ENCODE assay signal across 8 cellular contexts in genomic region chr4:145177906-145178538, GRCh38. TPM values are rescaled to one million over a fixed set of nuclear protein-coding genes. Genes with fewer than 3 reads are reported as not detected.
DNase-seq lines count a peak whose midpoint lies in the region; ATAC-seq and TF ChIP-seq lines count a peak whose summit lies in the region.

No MANE protein-coding gene starts in this region.

- TF ChIP-seq EP300 in sigmoid colon (IDR thresholded peaks at IDR 0.05) = no peak

- H3K27me3 ChIP-seq in right cardiac atrium (ENCODE audit: control insufficient read depth, insufficient read depth) (no peaks in the 10 kb centered on the region), sigmoid colon (no peaks in the 10 kb centered on the region)

- no peak for ATAC-seq in activated CD8-positive, alpha-beta T cell treated with anti-CD3 and anti-CD28 coated beads, Interleukin-2, amount 10 ng/mL, durations not matched to agents 7 days and 5 days
- no peak for ATAC-seq in right cardiac atrium
- no peak for ATAC-seq in GM18511 (IDR thresholded peaks at IDR 0.05; ENCODE audit: unreplicated experiment)

- CTCF ChIA-PET in activated CD8-positive, alpha-beta T cell treated with anti-CD3 and anti-CD28 coated beads, Interleukin-2, amount 10 ng/mL, durations not matched to agents 7 days and 5 days (lab: Charles Lee) = interaction anchor here (0.9 to 2.7 kb wide), 5 partner anchors 51 to 439 kb away, joined by 3 to 10 read pairs (median 5); partner anchors contain the start of genes ABCE1 and ANAPC10

- WGBS in right cardiac atrium = 15% methylated on average over 9 of the region's 9 CpGs
- 1 to 8% methylated on average over 9 of the region's 9 CpGs for WGBS in sigmoid colon, 2 donors

- POLR2A ChIA-PET in activated CD8-positive, alpha-beta T cell treated with anti-CD3 and anti-CD28 coated beads, Interleukin-2, amount 10 ng/mL, durations not matched to agents 7 days and 5 days (lab: Charles Lee) = interaction anchor here (0.6 to 3.5 kb wide), 6 partner anchors 16 to 439 kb away, joined by 3 to 27 read pairs (median 4); partner anchors contain the start of genes ABCE1 and ANAPC10

- H3K4me3 Mint-ChIP-seq in CD14-positive monocyte = peak overlapping the region; percentile 85 to 93
- peak overlapping the region; percentile 88 for H3K4me3 Mint-ChIP-seq in activated CD8-positive, alpha-beta T cell treated with anti-CD3 and anti-CD28 coated beads, Interleukin-2, amount 10 ng/mL, durations not matched to agents 7 days and 5 days

- no peak for TF ChIP-seq CTCF in CD14-positive monocyte (IDR thresholded peaks at IDR 0.05)
- no peak for TF ChIP-seq CTCF in sigmoid colon (IDR thresholded peaks at IDR 0.05)

- peak overlapping the region; percentile 71 for H3K4me3 ChIP-seq in Jurkat, Clone E6-1 (ENCODE audit: low read length)
- H3K4me3 ChIP-seq in right cardiac atrium (ENCODE audit: low read length) (peak overlapping the region; percentile 67), sigmoid colon (peak overlapping the region; percentile 85 to 98 (median 91))

- H3K27ac Mint-ChIP-seq in CD14-positive monocyte = peak overlapping the region; percentile 92 to 98 (median 94)
- peak overlapping the region; percentile 93 for H3K27ac Mint-ChIP-seq in activated CD8-positive, alpha-beta T cell treated with anti-CD3 and anti-CD28 coated beads, Interleukin-2, amount 10 ng/mL, durations not matched to agents 7 days and 5 days

- H3K36me3 ChIP-seq in sigmoid colon = peaks cover 0 to 12% (median 0%) of the 10 kb centered on the region in 4 donors

- no peaks in the 10 kb centered on the region for H3K9me3 ChIP-seq in right cardiac atrium (ENCODE audit: control insufficient read depth, low read length)
- H3K9me3 ChIP-seq in sigmoid colon = no peaks in the 10 kb centered on the region

- no peaks in the 10 kb centered on the region for H3K9me3 Mint-ChIP-seq in CD14-positive monocyte
- H3K9me3 Mint-ChIP-seq in activated CD8-positive, alpha-beta T cell treated with anti-CD3 and anti-CD28 coated beads, Interleukin-2, amount 10 ng/mL, durations not matched to agents 7 days and 5 days (ENCODE audit: insufficient read depth) = no peaks in the 10 kb centered on the region

- H3K27ac ChIP-seq in right cardiac atrium (ENCODE audit: low read length) (peak overlapping the region; percentile 97), sigmoid colon (peak overlapping the region; percentile 97 to 99 (median 98))

- peaks cover 0 to 2% (median 2%) of the 10 kb centered on the region in 3 donors for H3K27me3 Mint-ChIP-seq in CD14-positive monocyte (ENCODE audit: low read depth in 3 of 3)
- H3K27me3 Mint-ChIP-seq in activated CD8-positive, alpha-beta T cell treated with anti-CD3 and anti-CD28 coated beads, Interleukin-2, amount 10 ng/mL, durations not matched to agents 7 days and 5 days (ENCODE audit: low read depth) = no peaks in the 10 kb centered on the region

- intact Hi-C loops in CD14-positive monocyte (cut with micrococcal nuclease) (no loop called here), right cardiac atrium (cut with DNase I) (no loop called here), sigmoid colon (cut with DNase I) (loop anchor here (2.0 to 5.0 kb wide), 2 partner anchors 441 to 759 kb away; partner anchors contain the start of genes MMAA and ZNF827)

- peak; percentile 63 for DNase-seq in CD14-positive monocyte (ENCODE audit: low spot score)
- no peak for DNase-seq in Jurkat, Clone E6-1 (ENCODE audit: low read depth, low spot score)
- no peak for DNase-seq in activated CD8-positive, alpha-beta T cell treated with anti-CD3 and anti-CD28 coated beads, Interleukin-2, amount 10 ng/mL, durations not matched to agents 7 days and 5 days
- no peak for DNase-seq in right cardiac atrium
- DNase-seq in sigmoid colon = no peak
- no peak for DNase-seq in islet precursor cell
- no peak for DNase-seq in germinal center (ENCODE audit: low spot score)

- peaks cover 41% of the 10 kb centered on the region for H3K4me1 Mint-ChIP-seq in CD14-positive monocyte
- peaks cover 48% of the 10 kb centered on the region for H3K4me1 Mint-ChIP-seq in activated CD8-positive, alpha-beta T cell treated with anti-CD3 and anti-CD28 coated beads, Interleukin-2, amount 10 ng/mL, durations not matched to agents 7 days and 5 days (ENCODE audit: low read depth)

- H3K36me3 Mint-ChIP-seq in CD14-positive monocyte = peaks cover 12 to 17% of the 10 kb centered on the region in 2 donors
- H3K36me3 Mint-ChIP-seq in activated CD8-positive, alpha-beta T cell treated with anti-CD3 and anti-CD28 coated beads, Interleukin-2, amount 10 ng/mL, durations not matched to agents 7 days and 5 days (ENCODE audit: low read depth) = peaks cover 19% of the 10 kb centered on the region

- peaks cover 3% of the 10 kb centered on the region for H3K4me1 ChIP-seq in right cardiac atrium (ENCODE audit: control insufficient read depth, insufficient read depth, low read length)
- peaks cover 0 to 46% (median 39%) of the 10 kb centered on the region in 4 donors for H3K4me1 ChIP-seq in sigmoid colon

- no peak for TF ChIP-seq POLR2A in sigmoid colon (IDR thresholded peaks at IDR 0.05)

RNA-seq across cellular contexts. Expression of gene OTUD4, which starts 2.4 kb away (rescaled TPM):
- polyA plus RNA-seq in CD14-positive monocyte = 1 to 10 TPM; 7.5 to 9.0 TPM
- polyA plus RNA-seq in Jurkat, Clone E6-1 (2012; ENCODE audit: insufficient read depth, insufficient read length) = 18.7 TPM
- total RNA-seq in activated CD8-positive, alpha-beta T cell treated with anti-CD3 and anti-CD28 coated beads, Interleukin-2, amount 10 ng/mL, durations not matched to agents 7 days and 5 days = 10 to 100 TPM; 39.4 to 43.6 TPM
- total RNA-seq in right cardiac atrium = 10 to 100 TPM; 27.0 to 27.6 (median 27.1) TPM
- polyA plus RNA-seq in right cardiac atrium = 8.8 TPM
- 10 to 100 TPM; 27.7 to 31.7 (median 29.8) TPM for total RNA-seq in sigmoid colon
- polyA plus RNA-seq in sigmoid colon = 10 to 100 TPM in 1 of 3 donors, 1 to 10 TPM in 2; 7.2 to 13.0 (median 9.2) TPM
